In the genomic region with DNA sequence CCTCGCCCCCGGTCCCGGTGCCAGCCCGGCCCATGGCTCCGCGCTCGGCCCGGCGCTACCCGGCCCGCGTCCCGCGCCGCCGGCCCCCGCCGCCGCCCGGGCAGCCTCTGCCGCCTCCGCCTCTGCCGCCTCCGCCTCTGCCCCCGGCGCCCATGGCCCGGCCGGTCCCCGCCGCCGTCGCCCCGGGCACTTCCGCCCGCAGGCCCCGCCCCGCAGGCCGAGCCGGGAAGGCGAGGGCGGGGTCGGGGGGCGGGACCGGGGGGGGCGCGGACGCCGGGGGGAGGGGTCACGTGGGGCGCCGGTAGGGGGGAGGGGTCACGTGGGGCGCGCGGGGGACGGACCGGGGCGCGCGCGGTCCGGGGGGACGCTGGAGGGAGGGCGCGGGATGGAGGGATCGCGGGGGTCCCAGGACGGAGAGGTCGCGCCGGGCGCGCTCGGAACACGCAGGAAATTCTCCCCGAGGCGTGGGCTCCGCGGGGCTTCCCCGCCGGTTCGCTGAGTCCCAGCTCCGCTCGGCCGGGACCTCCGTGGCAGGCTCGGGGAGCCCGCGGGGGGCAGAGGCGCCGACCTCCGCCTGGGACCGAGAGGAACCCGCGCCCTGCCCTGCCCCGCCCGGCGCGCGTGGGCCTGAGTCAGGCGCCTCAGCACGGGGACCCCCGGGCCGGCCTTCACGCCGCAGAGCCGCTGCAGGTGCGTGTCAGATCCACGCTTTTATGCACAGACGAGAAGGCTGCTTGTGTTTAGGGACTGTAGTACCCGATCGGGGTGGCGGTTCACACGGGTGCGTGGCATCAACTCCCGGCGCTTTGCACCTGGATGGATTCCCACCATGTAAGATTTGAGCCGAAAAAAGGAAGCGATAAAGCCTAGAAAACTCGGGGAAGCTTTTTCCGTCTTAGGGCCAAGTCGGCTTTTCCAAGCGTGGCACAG, we compare ENCODE assay signal across 8 cellular contexts. TPM values are rescaled to one million over a fixed set of nuclear protein-coding genes. Genes with fewer than 3 reads are reported as not detected.
DNase-seq lines count a peak whose midpoint lies in the region; ATAC-seq, FAIRE-seq and TF ChIP-seq lines count a peak whose summit lies in the region.

A gene with protein sequence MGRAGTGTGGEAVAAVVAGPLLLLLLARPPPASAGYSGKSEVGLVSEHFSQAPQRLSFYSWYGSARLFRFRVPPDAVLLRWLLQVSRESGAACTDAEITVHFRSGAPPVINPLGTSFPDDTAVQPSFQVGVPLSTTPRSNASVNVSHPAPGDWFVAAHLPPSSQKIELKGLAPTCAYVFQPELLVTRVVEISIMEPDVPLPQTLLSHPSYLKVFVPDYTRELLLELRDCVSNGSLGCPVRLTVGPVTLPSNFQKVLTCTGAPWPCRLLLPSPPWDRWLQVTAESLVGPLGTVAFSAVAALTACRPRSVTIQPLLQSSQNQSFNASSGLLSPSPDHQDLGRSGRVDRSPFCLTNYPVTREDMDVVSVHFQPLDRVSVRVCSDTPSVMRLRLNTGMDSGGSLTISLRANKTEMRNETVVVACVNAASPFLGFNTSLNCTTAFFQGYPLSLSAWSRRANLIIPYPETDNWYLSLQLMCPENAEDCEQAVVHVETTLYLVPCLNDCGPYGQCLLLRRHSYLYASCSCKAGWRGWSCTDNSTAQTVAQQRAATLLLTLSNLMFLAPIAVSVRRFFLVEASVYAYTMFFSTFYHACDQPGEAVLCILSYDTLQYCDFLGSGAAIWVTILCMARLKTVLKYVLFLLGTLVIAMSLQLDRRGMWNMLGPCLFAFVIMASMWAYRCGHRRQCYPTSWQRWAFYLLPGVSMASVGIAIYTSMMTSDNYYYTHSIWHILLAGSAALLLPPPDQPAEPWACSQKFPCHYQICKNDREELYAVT (minus strand): TSS at position 191 of the 930 bp plus-strand sequence. CDS start 157 bp downstream, at position 34.

- peak; percentile 79 for ATAC-seq in activated CD8-positive, alpha-beta memory T cell treated with anti-CD3 and anti-CD28 coated beads, Interleukin-2, amount 10 ng/mL, durations not matched to agents 7 days and 5 days
- no peak for ATAC-seq in GM19395 (IDR thresholded peaks at IDR 0.05; ENCODE audit: unreplicated experiment)

- DNase-seq in H54 (ENCODE audit: insufficient read length, low spot score) (peak; percentile 70), NCI-H2196 (lab: John Stamatoyannopoulos, UW; ENCODE audit: unreplicated experiment) (peak; percentile 73), mesothelial cell of epicardium (ENCODE audit: low spot score in 2 of 2, unreplicated experiment in 2 of 2) (peak in 1 of 2 experiments; percentile 47)
- peak; percentile 72 for DNase-seq in activated CD8-positive, alpha-beta memory T cell treated with anti-CD3 and anti-CD28 coated beads, Interleukin-2, amount 10 ng/mL, durations not matched to agents 7 days and 5 days
- peak; percentile 31 to 38 for DNase-seq in stimulated activated CD8-positive, alpha-beta memory T cell treated with anti-CD3 and anti-CD28 coated beads, Interleukin-15, amount 100 ng/mL, for 4 hours (ENCODE audit: low read depth in 2 of 2)

- peak; percentile 71 for TF ChIP-seq POLR2A in H54 (IDR thresholded peaks at IDR 0.05; ENCODE audit: low read depth, low read length)

- no peak for TF ChIP-seq CTCF in mesothelial cell of epicardium (IDR thresholded peaks at IDR 0.05; ENCODE audit: unreplicated experiment)

- CTCF ChIA-PET in activated CD8-positive, alpha-beta memory T cell treated with anti-CD3 and anti-CD28 coated beads, Interleukin-2, amount 10 ng/mL, durations not matched to agents 7 days and 5 days (lab: Charles Lee): interaction anchor here (0.7 to 1.5 kb wide), 3 partner anchors 30 to 145 kb away, joined by 3 to 7 read pairs (median 5); a partner anchor contains a TSS

- H3K36me3 Mint-ChIP-seq in activated CD8-positive, alpha-beta memory T cell treated with anti-CD3 and anti-CD28 coated beads, Interleukin-2, amount 10 ng/mL, durations not matched to agents 7 days and 5 days: no peaks in the 10 kb centered on the region
- H3K36me3 Mint-ChIP-seq in mesothelial cell of epicardium: no peaks in the 10 kb centered on the region

- H3K4me3 ChIP-seq in GM08714 (ENCODE audit: low read length): peak within 1 kb of the TSS; percentile 84

- in situ Hi-C loops in endometrial microvascular endothelial cells (cut with HindIII; ENCODE audit: inconsistent ontology term, low pct_unique_long_range_greater_than_20kb, low sequenced_read_pairs): no loop called here

- peak within 1 kb of the TSS; percentile 36 for H3K27ac Mint-ChIP-seq in activated CD8-positive, alpha-beta memory T cell treated with anti-CD3 and anti-CD28 coated beads, Interleukin-2, amount 10 ng/mL, durations not matched to agents 7 days and 5 days
- H3K27ac Mint-ChIP-seq in mesothelial cell of epicardium: peak within 1 kb of the TSS; percentile 84

- peaks cover 5% of the 10 kb centered on the region for H3K27me3 Mint-ChIP-seq in activated CD8-positive, alpha-beta memory T cell treated with anti-CD3 and anti-CD28 coated beads, Interleukin-2, amount 10 ng/mL, durations not matched to agents 7 days and 5 days
- no peaks in the 10 kb centered on the region for H3K27me3 Mint-ChIP-seq in mesothelial cell of epicardium (ENCODE audit: low read depth)

- peak within 1 kb of the TSS; percentile 77 for H3K4me3 Mint-ChIP-seq in activated CD8-positive, alpha-beta memory T cell treated with anti-CD3 and anti-CD28 coated beads, Interleukin-2, amount 10 ng/mL, durations not matched to agents 7 days and 5 days
- peak within 1 kb of the TSS; percentile 84 for H3K4me3 Mint-ChIP-seq in mesothelial cell of epicardium

- peaks cover 20% of the 10 kb centered on the region for H3K4me1 Mint-ChIP-seq in activated CD8-positive, alpha-beta memory T cell treated with anti-CD3 and anti-CD28 coated beads, Interleukin-2, amount 10 ng/mL, durations not matched to agents 7 days and 5 days
- H3K4me1 Mint-ChIP-seq in mesothelial cell of epicardium: peaks cover 33% of the 10 kb centered on the region

- FAIRE-seq in H54 (lab: Jason Lieb, UNC): no peak

- H3K9me3 Mint-ChIP-seq in activated CD8-positive, alpha-beta memory T cell treated with anti-CD3 and anti-CD28 coated beads, Interleukin-2, amount 10 ng/mL, durations not matched to agents 7 days and 5 days (ENCODE audit: low read depth): no peaks in the 10 kb centered on the region
- H3K9me3 Mint-ChIP-seq in mesothelial cell of epicardium: no peaks in the 10 kb centered on the region

RNA-seq across cellular contexts. Expression of the gene that starts here (rescaled TPM):
- total RNA-seq in activated CD8-positive, alpha-beta memory T cell treated with anti-CD3 and anti-CD28 coated beads, Interleukin-2, amount 10 ng/mL, durations not matched to agents 7 days and 5 days: 10 to 100 TPM; 46.6 to 50.4 TPM
- 64.2 TPM for total RNA-seq in endometrial microvascular endothelial cells (ENCODE audit: inconsistent ontology term)
- 48.6 to 51.4 TPM (median 49.0 TPM) in 3 replicates for total RNA-seq in mesothelial cell of epicardium
